ENCODE assay signal across 8 cellular contexts in genomic region chr2:196242131-196242620, GRCh38.
A peak's percentile ranks its signal among the peaks of the same experiment; 100 is the strongest.
DNase-seq lines count a peak whose midpoint lies in the region; ATAC-seq and TF ChIP-seq lines count a peak whose summit lies in the region.

No MANE protein-coding gene starts in this region.

- peaks cover 32% of the 10 kb centered on the region for H3F3A ChIP-seq in DOHH2 (ENCODE audit: control insufficient read depth, insufficient read depth)
- no peaks in the 10 kb centered on the region for H3F3A ChIP-seq in neural progenitor cell (ENCODE audit: low read depth)

- peak overlapping the region; percentile 99 for H3K27ac Mint-ChIP-seq in activated T-cell treated with anti-CD3 and anti-CD28 coated beads, Interleukin-2, amount 50 U/mL, for 24 hours
- H3K27ac Mint-ChIP-seq in neural progenitor cell, result no peak overlapping the region

- H3K27ac ChIP-seq in DOHH2 (ENCODE audit: low read depth, low read length) (peak overlapping the region; percentile 93), caudate nucleus (ENCODE audit: low read depth, low read length) (no peak overlapping the region), neural progenitor cell (no peak overlapping the region)

- H3K36me3 ChIP-seq in DOHH2 (ENCODE audit: control insufficient read depth, low read length) (peaks cover 4% of the 10 kb centered on the region; the same call in 1 of the 2 replicates), neural progenitor cell (no peaks in the 10 kb centered on the region)

- no peak overlapping the region for H2AFZ ChIP-seq in neural progenitor cell (replicated peaks)

- peaks cover 80% of the 10 kb centered on the region for H3K4me1 Mint-ChIP-seq in activated T-cell treated with anti-CD3 and anti-CD28 coated beads, Interleukin-2, amount 50 U/mL, for 24 hours (ENCODE audit: low read depth)
- H3K4me1 Mint-ChIP-seq in neural progenitor cell, result no peaks in the 10 kb centered on the region

- no peak overlapping the region for H3K9ac ChIP-seq in neural progenitor cell

- no peak for DNase-seq in activated T-cell treated with anti-CD3 and anti-CD28 coated beads, Interleukin-2, amount 50 U/mL, for 24 hours
- DNase-seq in midbrain (lab: John Stamatoyannopoulos, UW) (peak; percentile 16), caudate nucleus (lab: John Stamatoyannopoulos, UW) (no peak), neural progenitor cell (ENCODE audit: low spot score) (no peak), nucleus accumbens (lab: John Stamatoyannopoulos, UW) (no peak)

- H3K9me3 ChIP-seq in DOHH2 (ENCODE audit: control insufficient read depth, insufficient read depth, low read length), result no peaks in the 10 kb centered on the region
- no peaks in the 10 kb centered on the region for H3K9me3 ChIP-seq in neural progenitor cell (ENCODE audit: low read depth)

- H3K79me2 ChIP-seq in DOHH2 (ENCODE audit: control insufficient read depth, low read length) (no peaks in the 10 kb centered on the region), neural progenitor cell (ENCODE audit: low read depth) (no peaks in the 10 kb centered on the region)

- H3K4me3 Mint-ChIP-seq in activated T-cell treated with anti-CD3 and anti-CD28 coated beads, Interleukin-2, amount 50 U/mL, for 24 hours, result peak overlapping the region; percentile 74
- H3K4me3 Mint-ChIP-seq in neural progenitor cell, result no peak overlapping the region

- ATAC-seq in GM21360 (IDR thresholded peaks at IDR 0.05; ENCODE audit: unreplicated experiment), result peak; percentile 82
- peak; percentile 89 for ATAC-seq in HG03520 (IDR thresholded peaks at IDR 0.05; ENCODE audit: unreplicated experiment)

- no peaks in the 10 kb centered on the region for H3K36me3 Mint-ChIP-seq in activated T-cell treated with anti-CD3 and anti-CD28 coated beads, Interleukin-2, amount 50 U/mL, for 24 hours (ENCODE audit: low read depth)
- H3K36me3 Mint-ChIP-seq in neural progenitor cell, result peaks cover 9% of the 10 kb centered on the region

- H3K4me2 ChIP-seq in DOHH2 (ENCODE audit: low read length), result peak overlapping the region; percentile 68
- no peak overlapping the region for H3K4me2 ChIP-seq in neural progenitor cell

- H3K4me1 ChIP-seq in DOHH2 (ENCODE audit: control insufficient read depth, low read length) (peaks cover 57% of the 10 kb centered on the region), neural progenitor cell (no peaks in the 10 kb centered on the region)

- H3K27me3 ChIP-seq in DOHH2 (ENCODE audit: control insufficient read depth, low read length), result no peaks in the 10 kb centered on the region
- no peaks in the 10 kb centered on the region for H3K27me3 ChIP-seq in neural progenitor cell

- H3K9me3 Mint-ChIP-seq in activated T-cell treated with anti-CD3 and anti-CD28 coated beads, Interleukin-2, amount 50 U/mL, for 24 hours, result peaks cover 2% of the 10 kb centered on the region
- no peaks in the 10 kb centered on the region for H3K9me3 Mint-ChIP-seq in neural progenitor cell

- H3K4me3 ChIP-seq in DOHH2 (ENCODE audit: low read length) (peak overlapping the region; percentile 58), neural progenitor cell (no peak overlapping the region)

- H4K20me1 ChIP-seq in DOHH2 (ENCODE audit: control insufficient read depth, insufficient read depth, low read depth, low read length) (no peaks in the 10 kb centered on the region), neural progenitor cell (ENCODE audit: low read depth) (no peaks in the 10 kb centered on the region)

- H3K27me3 Mint-ChIP-seq in activated T-cell treated with anti-CD3 and anti-CD28 coated beads, Interleukin-2, amount 50 U/mL, for 24 hours, result no peaks in the 10 kb centered on the region
- no peaks in the 10 kb centered on the region for H3K27me3 Mint-ChIP-seq in neural progenitor cell (ENCODE audit: insufficient read depth, low read depth)

- H3K9me2 ChIP-seq in DOHH2 (replicated peaks; ENCODE audit: control insufficient read depth, low read length), result no peaks in the 10 kb centered on the region

- TF ChIP-seq CTCF in DOHH2 (IDR thresholded peaks at IDR 0.05; ENCODE audit: low read depth, low read length, poor library complexity, severe bottlenecking) (no peak), neural progenitor cell (IDR thresholded peaks at IDR 0.05) (no peak)
